Comparison of ENCODE assay signal across 17 cellular contexts in genomic region chr5:171981847-171982246, GRCh38. TPM values are rescaled to one million over a fixed set of nuclear protein-coding genes. Genes with fewer than 3 reads are reported as not detected.
A peak's percentile ranks its signal among the peaks of the same experiment; 100 is the strongest.
DNase-seq lines count a peak whose midpoint lies in the region; ATAC-seq, FAIRE-seq and TF ChIP-seq lines count a peak whose summit lies in the region.
"Had no signal": no experiment of that assay in that cellular context is flagged by ENCODE, and none has a peak within 500 bp of the region (broad histone marks: within the 10 kb centered on the region; RNA-seq: fewer than 3 reads in every experiment).

No MANE protein-coding gene starts in this region.

- no peak for DNase-seq in H9
- no peak for DNase-seq in activated B cell treated with CpG ODN at 0.5 μM for 24 hours
- no peak for DNase-seq in activated naive CD4-positive, alpha-beta T cell treated with anti-CD3 and anti-CD28 coated beads for 36 hours
- DNase-seq in activated CD8-positive, alpha-beta memory T cell treated with anti-CD3 and anti-CD28 coated beads, Interleukin-2, amount 10 ng/mL, durations not matched to agents 7 days and 5 days: no peak
- DNase-seq in pancreas: no peak
- DNase-seq: CD8-positive, alpha-beta T cell; COR-L47; DND-41; GDM1; H7; KBM-7 had no signal

- H3K27me3 ChIP-seq in H9 (ENCODE audit: insufficient read depth, low read length): no peaks in the 10 kb centered on the region
- H3K27me3 ChIP-seq in iPS-20b (ENCODE audit: insufficient read depth, low read length): no peaks in the 10 kb centered on the region
- H3K27me3 ChIP-seq in pancreas: no peaks in the 10 kb centered on the region

- POLR2A ChIA-PET in activated B cell treated with CpG ODN at 0.5 μM for 24 hours (lab: Charles Lee): interaction anchor here (1.1 kb wide), 1 partner anchor 13 kb away, joined by 5 read pairs; no protein-coding TSS in a partner anchor

- H3K56ac ChIP-seq in H9 (ENCODE audit: insufficient read length, low read depth, low read length): no peak overlapping the region

- H2BK5ac ChIP-seq in H9 (ENCODE audit: insufficient read length, low read length): no peak overlapping the region

- H3K23me2 ChIP-seq in H9 (ENCODE audit: insufficient read length, low read depth, low read length, poor library complexity, severe bottlenecking): peaks cover 3% of the 10 kb centered on the region

- H3K9me3 ChIP-seq in H9 (ENCODE audit: control insufficient read depth, low read depth, low read length): no peaks in the 10 kb centered on the region
- peaks cover 11% of the 10 kb centered on the region for H3K9me3 ChIP-seq in iPS-20b (ENCODE audit: insufficient read depth, low read depth, low read length)
- no peaks in the 10 kb centered on the region for H3K9me3 ChIP-seq in pancreas

- H3K18ac ChIP-seq in H9 (ENCODE audit: insufficient read length, low read depth, low read length): no peak overlapping the region

- H4K91ac ChIP-seq in H9 (ENCODE audit: insufficient read length, low read depth, low read length): no peak overlapping the region

- peaks cover 50% of the 10 kb centered on the region; the same call in 1 of the 2 replicates for H3K79me2 ChIP-seq in H9 (ENCODE audit: insufficient read depth, low read length)

- CTCF ChIA-PET in activated B cell treated with CpG ODN at 0.5 μM for 24 hours (lab: Charles Lee): no interaction called here
- CTCF ChIA-PET in activated naive CD4-positive, alpha-beta T cell treated with anti-CD3 and anti-CD28 coated beads for 36 hours (lab: Charles Lee): no interaction called here
- CTCF ChIA-PET in activated CD8-positive, alpha-beta memory T cell treated with anti-CD3 and anti-CD28 coated beads, Interleukin-2, amount 10 ng/mL, durations not matched to agents 7 days and 5 days (lab: Charles Lee): no interaction called here

- intact Hi-C loops in activated B cell treated with CpG ODN at 0.5 μM for 24 hours (cut with micrococcal nuclease): no loop called here
- intact Hi-C loops in activated naive CD4-positive, alpha-beta T cell treated with anti-CD3 and anti-CD28 coated beads for 36 hours (cut with micrococcal nuclease): no loop called here
- intact Hi-C loops in pancreas (cut with DNase I): no loop called here

- H3K4me3 Mint-ChIP-seq in H9 (no peak overlapping the region; a peak in 1 of 5 replicates), activated B cell treated with CpG ODN at 0.5 μM for 24 hours (no peak overlapping the region)
- no peak overlapping the region for H3K4me3 Mint-ChIP-seq in stimulated activated memory B cell treated with anti-CD40 and anti-IgM and Interleukin-4, amounts not matched to agents 10 μg/mL and 1 μg/mL and 100 μg/mL, for 72 hours
- H3K4me3 Mint-ChIP-seq in activated naive CD4-positive, alpha-beta T cell treated with anti-CD3 and anti-CD28 coated beads for 36 hours: no peak overlapping the region
- no peak overlapping the region for H3K4me3 Mint-ChIP-seq in activated CD8-positive, alpha-beta memory T cell treated with anti-CD3 and anti-CD28 coated beads, Interleukin-2, amount 10 ng/mL, durations not matched to agents 7 days and 5 days
- H3K4me3 Mint-ChIP-seq: CD14-positive monocyte; CD8-positive, alpha-beta T cell had no signal

- no peak overlapping the region for H3K23ac ChIP-seq in H9 (ENCODE audit: insufficient read length, low read depth, low read length)

- H2AK5ac ChIP-seq in H9 (ENCODE audit: insufficient read length, low read length): no peak overlapping the region

- H3K4me3 ChIP-seq in iPS-20b (ENCODE audit: low read length) (peak overlapping the region; percentile 54; the same call in 1 of the 2 replicates), pancreas (no peak overlapping the region)

- H4K8ac ChIP-seq in H9 (replicated peaks; ENCODE audit: insufficient read length, low read depth, low read length): no peak overlapping the region

- H2BK15ac ChIP-seq in H9 (ENCODE audit: low read depth, low read length): no peak overlapping the region

- no peak overlapping the region for H3K9ac ChIP-seq in H9 (ENCODE audit: extremely low read depth, insufficient read length, low read length)
- peak overlapping the region; percentile 28; the same call in 1 of the 2 replicates for H3K9ac ChIP-seq in iPS-20b (ENCODE audit: low read depth, low read length)

- H3K36me3 Mint-ChIP-seq in H9 (ENCODE audit: insufficient read depth in 1 of 3, low read depth in 3 of 3) (peaks cover 12 to 16% (median 14%) of the 10 kb centered on the region in 3 experiments), activated B cell treated with CpG ODN at 0.5 μM for 24 hours (ENCODE audit: low read depth) (peaks cover 29% of the 10 kb centered on the region)
- H3K36me3 Mint-ChIP-seq in stimulated activated memory B cell treated with anti-CD40 and anti-IgM and Interleukin-4, amounts not matched to agents 10 μg/mL and 1 μg/mL and 100 μg/mL, for 72 hours: peaks cover 40% of the 10 kb centered on the region
- peaks cover 47% of the 10 kb centered on the region for H3K36me3 Mint-ChIP-seq in activated naive CD4-positive, alpha-beta T cell treated with anti-CD3 and anti-CD28 coated beads for 36 hours (ENCODE audit: low read depth)
- H3K36me3 Mint-ChIP-seq in activated CD8-positive, alpha-beta memory T cell treated with anti-CD3 and anti-CD28 coated beads, Interleukin-2, amount 10 ng/mL, durations not matched to agents 7 days and 5 days: peaks cover 49% of the 10 kb centered on the region

- no peak for ATAC-seq in activated B cell treated with CpG ODN at 0.5 μM for 24 hours (ENCODE audit: low read depth)
- no peak for ATAC-seq in stimulated activated memory B cell treated with anti-CD40 and anti-IgM and Interleukin-4, amounts not matched to agents 10 μg/mL and 1 μg/mL and 100 μg/mL, for 72 hours
- no peak for ATAC-seq in HG02678 (IDR thresholded peaks at IDR 0.05; ENCODE audit: unreplicated experiment)
- no peak for ATAC-seq in activated CD8-positive, alpha-beta memory T cell treated with anti-CD3 and anti-CD28 coated beads, Interleukin-2, amount 10 ng/mL, durations not matched to agents 7 days and 5 days
- ATAC-seq in pancreas: no peak
- ATAC-seq: CD8-positive, alpha-beta T cell had no signal

- no peak overlapping the region for H3K4ac ChIP-seq in H9 (ENCODE audit: low read depth, low read length)

- no peak overlapping the region for H3K14ac ChIP-seq in H9 (ENCODE audit: insufficient read depth, low read length)

- H2BK12ac ChIP-seq in H9 (ENCODE audit: insufficient read length, low read depth, low read length): no peak overlapping the region

- peak overlapping the region; percentile 5 to 96 (median 87); a peak in 4 of 7 replicates for H3K27ac Mint-ChIP-seq in H9
- peak overlapping the region; percentile 26 for H3K27ac Mint-ChIP-seq in activated B cell treated with CpG ODN at 0.5 μM for 24 hours
- peak overlapping the region; percentile 67 for H3K27ac Mint-ChIP-seq in stimulated activated memory B cell treated with anti-CD40 and anti-IgM and Interleukin-4, amounts not matched to agents 10 μg/mL and 1 μg/mL and 100 μg/mL, for 72 hours
- H3K27ac Mint-ChIP-seq in activated naive CD4-positive, alpha-beta T cell treated with anti-CD3 and anti-CD28 coated beads for 36 hours: no peak overlapping the region
- no peak overlapping the region for H3K27ac Mint-ChIP-seq in activated CD8-positive, alpha-beta memory T cell treated with anti-CD3 and anti-CD28 coated beads, Interleukin-2, amount 10 ng/mL, durations not matched to agents 7 days and 5 days
- H3K27ac Mint-ChIP-seq: CD14-positive monocyte; CD8-positive, alpha-beta T cell had no signal

- peaks cover 4% of the 10 kb centered on the region for H4K20me1 ChIP-seq in H9 (ENCODE audit: control insufficient read depth, insufficient read depth, insufficient read length)

- H3K27me3 Mint-ChIP-seq in H9 (ENCODE audit: low read depth) (no peaks in the 10 kb centered on the region), activated B cell treated with CpG ODN at 0.5 μM for 24 hours (no peaks in the 10 kb centered on the region)
- H3K27me3 Mint-ChIP-seq in stimulated activated memory B cell treated with anti-CD40 and anti-IgM and Interleukin-4, amounts not matched to agents 10 μg/mL and 1 μg/mL and 100 μg/mL, for 72 hours: no peaks in the 10 kb centered on the region
- H3K27me3 Mint-ChIP-seq in activated naive CD4-positive, alpha-beta T cell treated with anti-CD3 and anti-CD28 coated beads for 36 hours (ENCODE audit: low read depth): no peaks in the 10 kb centered on the region
- H3K27me3 Mint-ChIP-seq in activated CD8-positive, alpha-beta memory T cell treated with anti-CD3 and anti-CD28 coated beads, Interleukin-2, amount 10 ng/mL, durations not matched to agents 7 days and 5 days: no peaks in the 10 kb centered on the region

- H3K36me3 ChIP-seq in iPS-20b (ENCODE audit: insufficient read depth, low read depth, low read length): no peaks in the 10 kb centered on the region
- no peaks in the 10 kb centered on the region for H3K36me3 ChIP-seq in pancreas

- H2BK20ac ChIP-seq in H9 (ENCODE audit: low read depth, low read length, poor library complexity, severe bottlenecking): no peak overlapping the region

- H3K79me1 ChIP-seq in H9 (ENCODE audit: insufficient read depth, low read depth, low read length, poor library complexity, severe bottlenecking): no peaks in the 10 kb centered on the region

- no CpG with 5 or more reads among the region's 2 CpGs for WGBS in H9 (ENCODE audit: extremely low coverage, insufficient read length, low lambda C conversion rate)
- 95 to 96% methylated on average over 2 of the region's 2 CpGs for WGBS in pancreas, 2 donors

- H3T11ph ChIP-seq in H9 (ENCODE audit: low read length): no peak overlapping the region

- H3K9me3 Mint-ChIP-seq in H9 (peaks cover 8 to 11% of the 10 kb centered on the region in 2 experiments), activated B cell treated with CpG ODN at 0.5 μM for 24 hours (peaks cover 19% of the 10 kb centered on the region)
- no peaks in the 10 kb centered on the region for H3K9me3 Mint-ChIP-seq in stimulated activated memory B cell treated with anti-CD40 and anti-IgM and Interleukin-4, amounts not matched to agents 10 μg/mL and 1 μg/mL and 100 μg/mL, for 72 hours
- H3K9me3 Mint-ChIP-seq in activated naive CD4-positive, alpha-beta T cell treated with anti-CD3 and anti-CD28 coated beads for 36 hours: peaks cover 23% of the 10 kb centered on the region
- H3K9me3 Mint-ChIP-seq in activated CD8-positive, alpha-beta memory T cell treated with anti-CD3 and anti-CD28 coated beads, Interleukin-2, amount 10 ng/mL, durations not matched to agents 7 days and 5 days (ENCODE audit: low read depth): peaks cover 11% of the 10 kb centered on the region

- no peak overlapping the region for H3K4me2 ChIP-seq in H9 (ENCODE audit: insufficient read depth, insufficient read length, low read length)

- H3K4me1 ChIP-seq in H9 (ENCODE audit: insufficient read depth, low read length) (peaks cover 22% of the 10 kb centered on the region; the same call in 1 of the 2 replicates), iPS-20b (ENCODE audit: insufficient read depth, low read length) (peaks cover 45% of the 10 kb centered on the region), pancreas (peaks cover 4 to 25% (median 5%) of the 10 kb centered on the region in 3 donors)

- peaks cover 69 to 75% of the 10 kb centered on the region in 2 experiments for H3K4me1 Mint-ChIP-seq in H9
- peaks cover 75% of the 10 kb centered on the region for H3K4me1 Mint-ChIP-seq in activated B cell treated with CpG ODN at 0.5 μM for 24 hours
- peaks cover 65% of the 10 kb centered on the region for H3K4me1 Mint-ChIP-seq in stimulated activated memory B cell treated with anti-CD40 and anti-IgM and Interleukin-4, amounts not matched to agents 10 μg/mL and 1 μg/mL and 100 μg/mL, for 72 hours
- peaks cover 52% of the 10 kb centered on the region for H3K4me1 Mint-ChIP-seq in activated naive CD4-positive, alpha-beta T cell treated with anti-CD3 and anti-CD28 coated beads for 36 hours (ENCODE audit: low read depth)
- H3K4me1 Mint-ChIP-seq in activated CD8-positive, alpha-beta memory T cell treated with anti-CD3 and anti-CD28 coated beads, Interleukin-2, amount 10 ng/mL, durations not matched to agents 7 days and 5 days: peaks cover 17% of the 10 kb centered on the region

- no peak for FAIRE-seq in pancreas (lab: Jason Lieb, UNC)
- FAIRE-seq: A204.1, HTR-8/SVneo had no signal

- no peak overlapping the region for H2AFZ ChIP-seq in H9 (ENCODE audit: low read length)

- no peak overlapping the region for H2BK120ac ChIP-seq in H9 (ENCODE audit: low read depth, low read length, poor library complexity, severe bottlenecking)

- peak overlapping the region; percentile 73 for H3K27ac ChIP-seq in H9 (ENCODE audit: insufficient read length, low read depth, low read length)
- H3K27ac ChIP-seq in iPS-20b (ENCODE audit: low read length): peak overlapping the region; percentile 20
- no peak overlapping the region for H3K27ac ChIP-seq in pancreas

- H4K5ac ChIP-seq in H9 (ENCODE audit: insufficient read length, low read depth, low read length): no peak overlapping the region

- no peak for TF ChIP-seq CTCF in H9 (conservative IDR thresholded peaks at IDR 0.05)
- TF ChIP-seq CTCF in activated B cell treated with CpG ODN at 0.5 μM for 24 hours (IDR thresholded peaks at IDR 0.05): no peak
- TF ChIP-seq CTCF in pancreas (IDR thresholded peaks at IDR 0.05): no peak

RNA-seq across cellular contexts. Expression of gene FBXW11, which starts 24.6 kb away (rescaled TPM):
- total RNA-seq in H9 (2021): 84.0 and 85.3 TPM in 2 replicates
- total RNA-seq in activated B cell treated with CpG ODN at 0.5 μM for 24 hours: 46.5 and 52.7 TPM in 2 replicates
- 10 to 100 TPM; 32.8 to 35.5 TPM for total RNA-seq in activated naive CD4-positive, alpha-beta T cell treated with anti-CD3 and anti-CD28 coated beads for 36 hours
- 10 to 100 TPM; 31.2 to 50.4 TPM for total RNA-seq in activated CD8-positive, alpha-beta memory T cell treated with anti-CD3 and anti-CD28 coated beads, Interleukin-2, amount 10 ng/mL, durations not matched to agents 7 days and 5 days
- 10 to 100 TPM; 23.7 to 43.8 (median 27.4) TPM for total RNA-seq in pancreas
- polyA plus RNA-seq in pancreas: 10 to 100 TPM in 1 of 2 donors, 1 to 10 TPM in 1; 6.0 to 13.6 TPM

Comparison
In these comparisons a context has a peak if more than half of its experiments do, and no peak if none do; other contexts are left out.
1. H3K27ac ChIP-seq: peak in H9 (single experiment) and iPS-20b (single experiment); none in pancreas (0 of 4).
2. H3K27ac Mint-ChIP-seq: peak in H9 (3 of 3), activated B cell treated with CpG ODN at 0.5 μM for 24 hours (single experiment) and stimulated activated memory B cell treated with anti-CD40 and anti-IgM and Interleukin-4, amounts not matched to agents 10 μg/mL and 1 μg/mL and 100 μg/mL, for 72 hours (single experiment); none in activated naive CD4-positive, alpha-beta T cell treated with anti-CD3 and anti-CD28 coated beads for 36 hours (single experiment) and activated CD8-positive, alpha-beta memory T cell treated with anti-CD3 and anti-CD28 coated beads, Interleukin-2, amount 10 ng/mL, durations not matched to agents 7 days and 5 days (single experiment).